Comparison of ENCODE assay signal across 8 cellular contexts in genomic region chr17:77320046-77320445, GRCh38.
A peak's percentile ranks its signal among the peaks of the same experiment; 100 is the strongest.
DNase-seq lines count a peak whose midpoint lies in the region; ATAC-seq, FAIRE-seq and TF ChIP-seq lines count a peak whose summit lies in the region.

No MANE protein-coding gene starts in this region.

- no peak for TF ChIP-seq POLR2A in transverse colon (IDR thresholded peaks at IDR 0.05)

- no peak for DNase-seq in activated T-cell treated with anti-CD3 and anti-CD28 coated beads, Interleukin-2, amount 50 U/mL, for 72 hours
- DNase-seq in activated T-cell treated with anti-CD3 and anti-CD28 coated beads for 4 hours: no peak
- DNase-seq in activated T-helper 2 cell treated with anti-CD3 and anti-CD28 coated beads, Interferon-gamma antibody, Interleukin-2, Interleukin-4, amounts not matched to agents 10 μg/mL and 5 μg/mL and 100 μg/mL, durations not matched to agents 14 hours and 24 hours and 36 hours (ENCODE audit: low spot score): no peak
- DNase-seq in left colon: peak; percentile 33
- peak; percentile 32 for DNase-seq in transverse colon
- DNase-seq in D721Med (ENCODE audit: insufficient read length, low spot score): no peak

- H3K4me3 Mint-ChIP-seq in activated T-cell treated with anti-CD3 and anti-CD28 coated beads, Interleukin-2, amount 50 U/mL, for 72 hours: peak overlapping the region; percentile 85 to 95
- peak overlapping the region; percentile 52 for H3K4me3 Mint-ChIP-seq in activated T-helper 2 cell treated with anti-CD3 and anti-CD28 coated beads, Interferon-gamma antibody, Interleukin-2, Interleukin-4, amounts not matched to agents 10 μg/mL and 5 μg/mL and 100 μg/mL, durations not matched to agents 14 hours and 24 hours and 36 hours (ENCODE audit: low read depth)

- intact Hi-C loops in activated T-helper 2 cell treated with anti-CD3 and anti-CD28 coated beads, Interferon-gamma antibody, Interleukin-2, Interleukin-4, amounts not matched to agents 10 μg/mL and 5 μg/mL and 100 μg/mL, durations not matched to agents 14 hours and 24 hours and 36 hours (cut with micrococcal nuclease): no loop called here
- intact Hi-C loops in left colon (cut with DNase I, micrococcal nuclease): loop anchor here in 1 of 2 donors (10.0 kb wide), 1 partner anchor 175 kb away; no protein-coding TSS in a partner anchor
- intact Hi-C loops in transverse colon (cut with DNase I; ENCODE audit: low total_unique reads): loop anchor here (5.0 kb wide), 1 partner anchor 157 kb away; no protein-coding TSS in a partner anchor

- H3K36me3 Mint-ChIP-seq in activated T-cell treated with anti-CD3 and anti-CD28 coated beads, Interleukin-2, amount 50 U/mL, for 72 hours (ENCODE audit: insufficient read depth in 2 of 2): no peaks in the 10 kb centered on the region
- no peaks in the 10 kb centered on the region for H3K36me3 Mint-ChIP-seq in activated T-helper 2 cell treated with anti-CD3 and anti-CD28 coated beads, Interferon-gamma antibody, Interleukin-2, Interleukin-4, amounts not matched to agents 10 μg/mL and 5 μg/mL and 100 μg/mL, durations not matched to agents 14 hours and 24 hours and 36 hours (ENCODE audit: low read depth)

- no peaks in the 10 kb centered on the region for H3K9me3 ChIP-seq in transverse colon

- H3K36me3 ChIP-seq in transverse colon: no peaks in the 10 kb centered on the region

- in situ Hi-C loops in transverse colon (cut with MboI; ENCODE audit: low pct_ligation_motif_present in 1 of 4, low pct_unique_long_range_greater_than_20kb in 1 of 4, low sequenced_read_pairs in 3 of 4): no loop called here

- peak overlapping the region; percentile 87 to 91 (median 90) for H3K27ac ChIP-seq in transverse colon

- H3K27me3 ChIP-seq in transverse colon: no peaks in the 10 kb centered on the region

- no peaks in the 10 kb centered on the region for H3K27me3 Mint-ChIP-seq in activated T-cell treated with anti-CD3 and anti-CD28 coated beads, Interleukin-2, amount 50 U/mL, for 72 hours (ENCODE audit: low read depth)
- no peaks in the 10 kb centered on the region for H3K27me3 Mint-ChIP-seq in activated T-helper 2 cell treated with anti-CD3 and anti-CD28 coated beads, Interferon-gamma antibody, Interleukin-2, Interleukin-4, amounts not matched to agents 10 μg/mL and 5 μg/mL and 100 μg/mL, durations not matched to agents 14 hours and 24 hours and 36 hours (ENCODE audit: low read depth)

- no peak overlapping the region for H3K27ac Mint-ChIP-seq in activated T-cell treated with anti-CD3 and anti-CD28 coated beads, Interleukin-2, amount 50 U/mL, for 72 hours
- H3K27ac Mint-ChIP-seq in activated T-helper 2 cell treated with anti-CD3 and anti-CD28 coated beads, Interferon-gamma antibody, Interleukin-2, Interleukin-4, amounts not matched to agents 10 μg/mL and 5 μg/mL and 100 μg/mL, durations not matched to agents 14 hours and 24 hours and 36 hours: no peak overlapping the region

- peak overlapping the region; percentile 12 to 51 (median 37) for H3K4me3 ChIP-seq in transverse colon

- no peak for FAIRE-seq in D721Med (lab: Jason Lieb, UNC)

- H3K4me1 ChIP-seq in transverse colon: peaks cover 34 to 76% (median 60%) of the 10 kb centered on the region in 4 donors

- no peak for TF ChIP-seq EP300 in transverse colon (IDR thresholded peaks at IDR 0.05; ENCODE audit: low read depth)

- TF ChIP-seq CTCF in transverse colon (IDR thresholded peaks at IDR 0.05) (no peak), D721Med (IDR thresholded peaks at IDR 0.05; ENCODE audit: insufficient read depth, missing control alignments) (no peak)

- peaks cover 1 to 2% of the 10 kb centered on the region in 2 donors for H3K9me3 Mint-ChIP-seq in activated T-cell treated with anti-CD3 and anti-CD28 coated beads, Interleukin-2, amount 50 U/mL, for 72 hours
- no peaks in the 10 kb centered on the region for H3K9me3 Mint-ChIP-seq in activated T-helper 2 cell treated with anti-CD3 and anti-CD28 coated beads, Interferon-gamma antibody, Interleukin-2, Interleukin-4, amounts not matched to agents 10 μg/mL and 5 μg/mL and 100 μg/mL, durations not matched to agents 14 hours and 24 hours and 36 hours

- no peak for ATAC-seq in activated T-cell treated with anti-CD3 and anti-CD28 coated beads, Interleukin-2, amount 50 U/mL, for 72 hours (replicated peaks in 1 of 2)
- ATAC-seq in left colon: no peak
- ATAC-seq in esophagus mucosa: no peak
- no peak for ATAC-seq in HG03039 (IDR thresholded peaks at IDR 0.05; ENCODE audit: unreplicated experiment)

- H3K4me1 Mint-ChIP-seq in activated T-cell treated with anti-CD3 and anti-CD28 coated beads, Interleukin-2, amount 50 U/mL, for 72 hours (ENCODE audit: low read depth): peaks cover 52% of the 10 kb centered on the region
- H3K4me1 Mint-ChIP-seq in activated T-helper 2 cell treated with anti-CD3 and anti-CD28 coated beads, Interferon-gamma antibody, Interleukin-2, Interleukin-4, amounts not matched to agents 10 μg/mL and 5 μg/mL and 100 μg/mL, durations not matched to agents 14 hours and 24 hours and 36 hours (ENCODE audit: low read depth): peaks cover 27% of the 10 kb centered on the region

- WGBS in transverse colon (ENCODE audit: low coverage in 1 of 2), 2 donors: 51 to 57% methylated on average over 9 to 18 of the region's 18 CpGs

Comparison
In these comparisons a context has a peak if more than half of its experiments do, and no peak if none do; other contexts are left out.
1. DNase-seq: peak in left colon (2 of 2) and transverse colon (single experiment); none in activated T-cell treated with anti-CD3 and anti-CD28 coated beads, Interleukin-2, amount 50 U/mL, for 72 hours (0 of 2), activated T-cell treated with anti-CD3 and anti-CD28 coated beads for 4 hours (single experiment), activated T-helper 2 cell treated with anti-CD3 and anti-CD28 coated beads, Interferon-gamma antibody, Interleukin-2, Interleukin-4, amounts not matched to agents 10 μg/mL and 5 μg/mL and 100 μg/mL, durations not matched to agents 14 hours and 24 hours and 36 hours (single experiment) and D721Med (single experiment).